8 cellular contexts compared by ENCODE assay signal in genomic region chr7:77327067-77327931, GRCh38.
A peak's percentile ranks its signal among the peaks of the same experiment; 100 is the strongest.
DNase-seq lines count a peak whose midpoint lies in the region; ATAC-seq and TF ChIP-seq lines count a peak whose summit lies in the region.

No MANE protein-coding gene starts in this region.

- no peaks in the 10 kb centered on the region for H3K36me3 ChIP-seq in HCT116 (ENCODE audit: control insufficient read depth in 1 of 2, insufficient read depth in 2 of 2, low read length in 2 of 2)
- no peaks in the 10 kb centered on the region for H3K36me3 ChIP-seq in gastrocnemius medialis

- no peaks in the 10 kb centered on the region for H3K27me3 ChIP-seq in HCT116 (ENCODE audit: insufficient read depth, low read length)
- H3K27me3 ChIP-seq in gastrocnemius medialis: no peaks in the 10 kb centered on the region

- no peaks in the 10 kb centered on the region for H4K20me1 ChIP-seq in HCT116 (ENCODE audit: insufficient read depth)

- H3K4me1 ChIP-seq in HCT116 (ENCODE audit: control insufficient read depth in 1 of 2, insufficient read depth in 2 of 2, low read length in 2 of 2): peaks cover 0 to 22% of the 10 kb centered on the region in 2 experiments; a peak in 2 of 4 replicates
- H3K4me1 ChIP-seq in gastrocnemius medialis: peaks cover 13 to 28% of the 10 kb centered on the region in 2 donors

- CTCF ChIA-PET in HCT116 (lab: Charles Lee): no interaction called here

- in situ Hi-C loops in gastrocnemius medialis (cut with MboI; ENCODE audit: low sequenced_read_pairs in 4 of 4) (loop anchor here in 2 of 4 donors (25.0 kb wide), 2 partner anchors 190 to 215 kb away; partner anchors contain the start of gene CCDC146 (in 1 of the 2)), GM13977 (cut with MboI; ENCODE audit: low pct_unique_long_range_greater_than_20kb, low sequenced_read_pairs, unreplicated experiment) (no loop called here)

- H3K79me2 ChIP-seq in HCT116 (ENCODE audit: insufficient read depth, low read length): no peaks in the 10 kb centered on the region

- TF ChIP-seq POLR2A in HCT116 (IDR thresholded peaks at IDR 0.05; ENCODE audit: borderline replicate concordance, extremely low read depth, insufficient read depth, insufficient read length) (no peak), gastrocnemius medialis (IDR thresholded peaks at IDR 0.05) (no peak)

- H3K4me3 ChIP-seq in HCT116 (replicated peaks in 1 of 2; ENCODE audit: low read depth in 1 of 2, low read length in 2 of 2) (no peak overlapping the region), fibroblast of the aortic adventitia (ENCODE audit: low read depth, low read length) (no peak overlapping the region), gastrocnemius medialis (no peak overlapping the region)

- RAD21 ChIA-PET in HCT116 (lab: Charles Lee; ENCODE audit: low non-redundant PET in 1 of 2, low total read pairs in 2 of 2, uncharacterized antibody in 2 of 2, unreplicated experiment in 2 of 2): no interaction called here

- BruUV-seq in HCT116 (replicated peaks; lab: Mats Ljungman, UMichigan): no TSS peak

- intact Hi-C loops in HCT116 (cut with micrococcal nuclease) (no loop called here), gastrocnemius medialis (cut with DNase I; ENCODE audit: low total_unique reads) (no loop called here)

- no peak for TF ChIP-seq RAD21 in HCT116 (IDR thresholded peaks at IDR 0.05; ENCODE audit: low read depth)

- H3K9ac ChIP-seq in HCT116 (ENCODE audit: low read length): no peak overlapping the region

- H3K9me3 ChIP-seq in HCT116 (ENCODE audit: control insufficient read depth in 1 of 2, insufficient read depth in 1 of 2, low read depth in 1 of 2, low read length in 2 of 2): no peaks in the 10 kb centered on the region
- H3K9me3 ChIP-seq in gastrocnemius medialis: no peaks in the 10 kb centered on the region

- DNase-seq in HCT116 (ENCODE audit: low read depth, low spot score) (no peak), SHP77 (lab: John Stamatoyannopoulos, UW) (peak; percentile 25 to 35), fibroblast of the aortic adventitia (ENCODE audit: low read depth) (peak; percentile 80), gastrocnemius medialis (peak; percentile 28 to 34), GM13977 (ENCODE audit: low spot score) (no peak), nucleus accumbens (lab: John Stamatoyannopoulos, UW) (no peak)

- POLR2A ChIA-PET in HCT116 (lab: Charles Lee): no interaction called here

- H3K27ac ChIP-seq in HCT116 (ENCODE audit: low read depth, low read length) (no peak overlapping the region), gastrocnemius medialis (peak overlapping the region in 1 of 4 donors; percentile 36)

- H2AFZ ChIP-seq in HCT116 (ENCODE audit: low read depth, low read length, poor library complexity, severe bottlenecking): no peak overlapping the region

- TF ChIP-seq CTCF in HCT116 (IDR thresholded peaks at IDR 0.05 in 2 of 3, conservative IDR thresholded peaks at IDR 0.05 in 1 of 3; ENCODE audit: borderline replicate concordance in 1 of 3, insufficient read depth in 1 of 3, low read depth in 2 of 3, low read length in 2 of 3) (no peak), fibroblast of the aortic adventitia (IDR thresholded peaks at IDR 0.05; ENCODE audit: insufficient read depth, low read length) (no peak), gastrocnemius medialis (IDR thresholded peaks at IDR 0.05 in 4 of 5, conservative IDR thresholded peaks at IDR 0.05 in 1 of 5) (no peak), GM13977 (IDR thresholded peaks at IDR 0.05; ENCODE audit: extremely low read depth, insufficient read depth, missing control alignments) (no peak)

- ATAC-seq in HCT116: no peak
- no peak for ATAC-seq in gastrocnemius medialis
- ATAC-seq in HG03432 (IDR thresholded peaks at IDR 0.05; ENCODE audit: unreplicated experiment): no peak
- ATAC-seq in GM19397 (IDR thresholded peaks at IDR 0.05; ENCODE audit: unreplicated experiment): no peak

- no peak overlapping the region for H3K4me2 ChIP-seq in HCT116 (ENCODE audit: low read length)

- H3K9me2 ChIP-seq in HCT116 (ENCODE audit: insufficient read depth): no peaks in the 10 kb centered on the region

TF ChIP-seq in HCT116, 20 proteins besides CTCF, POLR2A, EP300 and RAD21:
- TF ChIP-seq CEBPB (IDR thresholded peaks at IDR 0.05; ENCODE audit: low read depth) (peak; percentile 69), TCF7L2 (IDR thresholded peaks at IDR 0.05; ENCODE audit: borderline replicate concordance, extremely low read depth, insufficient read depth, insufficient read length) (no peak)

Comparison
In these comparisons a context has a peak if more than half of its experiments do, and no peak if none do; other contexts are left out.
1. DNase-seq: peak in SHP77 (2 of 2), fibroblast of the aortic adventitia (single experiment) and gastrocnemius medialis (2 of 2); none in HCT116 (single experiment), GM13977 (single experiment) and nucleus accumbens (0 of 56).